17 cellular contexts compared by ENCODE assay signal in the genomic region with DNA sequence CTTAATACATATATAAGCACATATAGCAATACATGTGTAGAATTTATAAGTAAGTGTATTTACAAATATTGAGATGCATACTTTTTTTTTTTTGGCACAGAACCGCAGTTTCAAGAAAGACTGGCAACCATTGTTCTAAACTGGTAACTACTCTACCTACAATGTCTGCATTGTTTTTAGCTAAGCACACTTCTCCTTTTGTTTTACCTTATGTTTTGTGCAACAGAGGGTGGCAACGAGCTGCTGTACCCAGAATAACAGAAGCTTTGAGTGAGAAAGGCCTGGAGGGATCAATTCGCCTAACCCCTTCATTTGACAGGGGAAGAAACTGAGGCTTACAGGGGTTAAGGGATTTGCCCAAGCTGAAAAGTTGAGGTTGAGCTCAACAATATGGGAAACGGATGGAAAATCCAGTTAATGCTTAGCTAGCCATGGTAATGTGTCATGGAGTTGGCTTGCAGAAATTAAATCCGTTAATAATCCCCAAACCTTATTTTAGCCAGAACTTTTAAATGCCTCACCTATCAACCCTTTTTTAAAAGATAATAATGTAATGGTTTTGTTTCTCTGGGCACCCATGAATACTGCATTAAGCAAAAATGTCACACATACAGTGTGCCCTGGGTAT.
"Had no signal": no experiment of that assay in that cellular context is flagged by ENCODE, and none has a peak within 500 bp of the region (broad histone marks: within the 10 kb centered on the region; RNA-seq: fewer than 3 reads in every experiment).

No MANE protein-coding gene starts in this region.

- H3K27me3 Mint-ChIP-seq: central memory CD8-positive, alpha-beta T cell; effector memory CD8-positive, alpha-beta T cell had no signal

- H3K36me3 Mint-ChIP-seq: activated naive CD4-positive, alpha-beta T cell treated with anti-CD3 and anti-CD28 coated beads, Interleukin-2, amount 10 ng/mL, durations not matched to agents 7 days and 5 days; natural killer cell; WTC11 had no signal

- H3K27me3 ChIP-seq: testis had no signal

- H3K27ac Mint-ChIP-seq: activated CD4-positive, alpha-beta T cell treated with anti-CD3 and anti-CD28 coated beads, Interleukin-2, amount 10 ng/mL, durations not matched to agents 7 days and 5 days; activated naive CD4-positive, alpha-beta T cell treated with anti-CD3 and anti-CD28 coated beads, Interleukin-2, amount 10 ng/mL, durations not matched to agents 7 days and 5 days; activated T-helper 2 cell treated with anti-CD3 and anti-CD28 coated beads, Interferon-gamma antibody, Interleukin-2, Interleukin-4, amounts not matched to agents 10 μg/mL and 5 μg/mL and 100 μg/mL, durations not matched to agents 14 hours and 24 hours and 36 hours; effector memory CD8-positive, alpha-beta T cell; natural killer cell; stimulated activated naive CD8-positive, alpha-beta T cell treated with anti-CD3 and anti-CD28 coated beads, Interleukin-15, Interleukin-2, amounts not matched to agents 100 ng/mL and 50 ng/mL, for 24 hours; WTC11 had no signal

- H3K9me3 Mint-ChIP-seq: activated CD4-positive, alpha-beta T cell treated with anti-CD3 and anti-CD28 coated beads, Interleukin-2, amount 10 ng/mL, durations not matched to agents 7 days and 5 days; activated naive CD4-positive, alpha-beta T cell treated with anti-CD3 and anti-CD28 coated beads, Interleukin-2, amount 10 ng/mL, durations not matched to agents 7 days and 5 days; activated T-helper 2 cell treated with anti-CD3 and anti-CD28 coated beads, Interferon-gamma antibody, Interleukin-2, Interleukin-4, amounts not matched to agents 10 μg/mL and 5 μg/mL and 100 μg/mL, durations not matched to agents 14 hours and 24 hours and 36 hours; central memory CD8-positive, alpha-beta T cell; natural killer cell; stimulated activated naive CD8-positive, alpha-beta T cell treated with anti-CD3 and anti-CD28 coated beads, Interleukin-15, Interleukin-2, amounts not matched to agents 100 ng/mL and 50 ng/mL, for 24 hours; WTC11 had no signal

- H3K27ac ChIP-seq: epithelial cell of prostate, lower lobe of right lung, psoas muscle, testis had no signal

- H3K36me3 ChIP-seq: lower lobe of right lung had no signal

- H3K4me3 ChIP-seq: lower lobe of right lung, psoas muscle, testis had no signal

- H3K4me1 Mint-ChIP-seq: activated CD4-positive, alpha-beta T cell treated with anti-CD3 and anti-CD28 coated beads, Interleukin-2, amount 10 ng/mL, durations not matched to agents 7 days and 5 days; activated naive CD4-positive, alpha-beta T cell treated with anti-CD3 and anti-CD28 coated beads, Interleukin-2, amount 10 ng/mL, durations not matched to agents 7 days and 5 days; central memory CD8-positive, alpha-beta T cell; natural killer cell had no signal

- H3K4me3 Mint-ChIP-seq: activated CD4-positive, alpha-beta T cell treated with anti-CD3 and anti-CD28 coated beads, Interleukin-2, amount 10 ng/mL, durations not matched to agents 7 days and 5 days; activated naive CD4-positive, alpha-beta T cell treated with anti-CD3 and anti-CD28 coated beads, Interleukin-2, amount 10 ng/mL, durations not matched to agents 7 days and 5 days; central memory CD8-positive, alpha-beta T cell; effector memory CD8-positive, alpha-beta T cell; natural killer cell; stimulated activated naive CD8-positive, alpha-beta T cell treated with anti-CD3 and anti-CD28 coated beads, Interleukin-15, Interleukin-2, amounts not matched to agents 100 ng/mL and 50 ng/mL, for 24 hours; WTC11 had no signal

- DNase-seq: activated CD4-positive, alpha-beta T cell treated with anti-CD3 and anti-CD28 coated beads, Interleukin-2, amount 10 ng/mL, durations not matched to agents 7 days and 5 days; activated CD8-positive, alpha-beta memory T cell treated with anti-CD3 and anti-CD28 coated beads for 24 hours; activated naive CD4-positive, alpha-beta T cell treated with anti-CD3 and anti-CD28 coated beads, Interleukin-2, amount 10 ng/mL, durations not matched to agents 7 days and 5 days; cortex of kidney; effector memory CD8-positive, alpha-beta T cell; hippocampal formation; lower lobe of right lung; natural killer cell; nucleus accumbens; psoas muscle; stimulated activated CD4-positive, alpha-beta T cell treated with anti-CD3 and anti-CD28 coated beads, Interleukin-2, amount 100 ng/mL, for 48 hours; testis had no signal

- H3K9me3 ChIP-seq: lower lobe of right lung, psoas muscle, testis had no signal
